Comparison of ENCODE assay signal across 33 cellular contexts in the genomic region with DNA sequence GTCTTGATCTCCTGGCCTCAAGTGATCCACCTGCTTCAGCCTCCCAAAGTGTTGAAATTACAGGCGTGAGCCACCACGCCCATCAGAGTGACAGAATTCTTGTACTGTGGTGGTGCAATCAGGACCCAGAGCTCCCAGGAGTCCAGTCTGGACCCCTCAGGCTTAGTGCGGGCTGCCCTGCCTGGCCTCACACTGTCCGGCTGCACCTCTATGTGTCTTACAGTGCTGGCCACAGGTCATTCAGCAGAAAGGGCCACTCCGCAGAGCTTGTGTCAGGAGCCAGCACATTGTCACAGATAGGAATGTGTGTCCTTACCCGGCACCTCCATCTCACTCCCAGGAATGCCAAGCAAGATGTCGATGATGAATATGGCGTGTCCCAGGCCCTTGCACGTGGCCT.
"Had no signal": no experiment of that assay in that cellular context is flagged by ENCODE, and none has a peak within 500 bp of the region (broad histone marks: within the 10 kb centered on the region; RNA-seq: fewer than 3 reads in every experiment).

No MANE protein-coding gene starts in this region.

- H3K27ac ChIP-seq: breast epithelium, cardiac muscle cell, colonic mucosa, esophagus muscularis mucosa, foreskin keratinocyte, gastrocnemius medialis, heart left ventricle, VCaP had no signal

- H3K27ac Mint-ChIP-seq: activated CD4-positive, alpha-beta T cell treated with anti-CD3 and anti-CD28 coated beads, Interleukin-2, amount 10 ng/mL, durations not matched to agents 7 days and 5 days; activated CD8-positive, alpha-beta T cell treated with anti-CD3 and anti-CD28 coated beads for 36 hours; activated naive CD8-positive, alpha-beta T cell; activated T-helper 17 cell treated with anti-CD3 and anti-CD28 coated beads, Interleukin-2, amount 50 U/mL, for 72 hours; T-helper 17 cell; T-helper 2 cell treated with Interferon-gamma antibody and Interleukin-4, amounts not matched to agents 5 μg/mL and 100 μg/mL, for 36 hours; WTC11 had no signal

- H3K9me3 ChIP-seq: breast epithelium, colonic mucosa, esophagus muscularis mucosa, gastrocnemius medialis, heart left ventricle had no signal

- H3K27me3 ChIP-seq: breast epithelium, cardiac muscle cell, colonic mucosa, esophagus muscularis mucosa, foreskin keratinocyte, gastrocnemius medialis, heart left ventricle had no signal

- H3K36me3 ChIP-seq: breast epithelium had no signal

- H3K4me1 ChIP-seq: breast epithelium, colonic mucosa, esophagus muscularis mucosa, foreskin keratinocyte, gastrocnemius medialis, heart left ventricle had no signal

- H3K4me1 Mint-ChIP-seq: activated CD4-positive, alpha-beta T cell treated with anti-CD3 and anti-CD28 coated beads, Interleukin-2, amount 10 ng/mL, durations not matched to agents 7 days and 5 days; activated T-helper 17 cell treated with anti-CD3 and anti-CD28 coated beads, Interleukin-2, amount 50 U/mL, for 72 hours; brain; WTC11 had no signal

- H3K4me3 ChIP-seq: breast epithelium, cardiac muscle cell, colonic mucosa, esophagus muscularis mucosa, gastrocnemius medialis, heart left ventricle had no signal

- H3K4me3 Mint-ChIP-seq: activated CD4-positive, alpha-beta T cell treated with anti-CD3 and anti-CD28 coated beads, Interleukin-2, amount 10 ng/mL, durations not matched to agents 7 days and 5 days; activated CD8-positive, alpha-beta T cell treated with anti-CD3 and anti-CD28 coated beads for 36 hours; activated naive CD8-positive, alpha-beta T cell; activated T-cell treated with anti-CD3 and anti-CD28 coated beads, Interleukin-2, amount 50 U/mL, for 4 hours; activated T-helper 17 cell treated with anti-CD3 and anti-CD28 coated beads, Interleukin-2, amount 50 U/mL, for 72 hours; brain; T-helper 17 cell; T-helper 2 cell treated with Interferon-gamma antibody and Interleukin-4, amounts not matched to agents 5 μg/mL and 100 μg/mL, for 36 hours; WTC11 had no signal

- DNase-seq: activated CD4-positive, alpha-beta T cell treated with anti-CD3 and anti-CD28 coated beads for 1 hour; activated CD4-positive, alpha-beta T cell treated with anti-CD3 and anti-CD28 coated beads for 4 hours; activated CD4-positive, alpha-beta T cell treated with anti-CD3 and anti-CD28 coated beads, Interleukin-2, amount 10 ng/mL, durations not matched to agents 7 days and 5 days; activated CD4-positive, alpha-beta T cell treated with anti-CD3 and anti-CD28 coated beads, Interleukin-2, amount 50 U/mL, for 4 hours; activated CD8-positive, alpha-beta memory T cell treated with anti-CD3 and anti-CD28 coated beads for 24 hours; activated CD8-positive, alpha-beta T cell treated with anti-CD3 and anti-CD28 coated beads for 36 hours; activated effector memory CD4-positive, alpha-beta T cell treated with Interleukin-2 at 50 U/mL for 16 hours; activated gamma-delta T cell treated with Interleukin-2 at 50 U/mL for 16 hours; activated naive CD4-positive, alpha-beta T cell treated with anti-CD3 and anti-CD28 coated beads, Interleukin-2, amount 50 U/mL, for 16 hours; activated naive CD4-positive, alpha-beta T cell treated with Interleukin-2 at 50 U/mL for 16 hours; activated T-cell treated with anti-CD3 and anti-CD28 coated beads, Interleukin-2, amount 50 U/mL, for 4 hours; amygdala; aorta; central memory CD4-positive, alpha-beta T cell; cerebellar nuclear complex; colonic mucosa; effector CD8-positive, alpha-beta T cell; foreskin keratinocyte; gastrocnemius medialis; glutamatergic neuron; heart left ventricle; T-helper 1 cell; T-helper 17 cell; T1000 had no signal

- H3K27me3 Mint-ChIP-seq: activated CD4-positive, alpha-beta T cell treated with anti-CD3 and anti-CD28 coated beads, Interleukin-2, amount 10 ng/mL, durations not matched to agents 7 days and 5 days; activated CD8-positive, alpha-beta T cell treated with anti-CD3 and anti-CD28 coated beads for 36 hours; activated naive CD8-positive, alpha-beta T cell; activated T-helper 17 cell treated with anti-CD3 and anti-CD28 coated beads, Interleukin-2, amount 50 U/mL, for 72 hours; brain; T-helper 17 cell had no signal

- H3K9me3 Mint-ChIP-seq: activated CD4-positive, alpha-beta T cell treated with anti-CD3 and anti-CD28 coated beads, Interleukin-2, amount 10 ng/mL, durations not matched to agents 7 days and 5 days; activated CD8-positive, alpha-beta T cell treated with anti-CD3 and anti-CD28 coated beads for 36 hours; activated T-cell treated with anti-CD3 and anti-CD28 coated beads, Interleukin-2, amount 50 U/mL, for 4 hours; activated T-helper 17 cell treated with anti-CD3 and anti-CD28 coated beads, Interleukin-2, amount 50 U/mL, for 72 hours; T-helper 2 cell treated with Interferon-gamma antibody and Interleukin-4, amounts not matched to agents 5 μg/mL and 100 μg/mL, for 36 hours; WTC11 had no signal
